ENCODE assay signal across 8 cellular contexts in genomic region chr1:25797939-25798338, GRCh38. TPM values are rescaled to one million over a fixed set of nuclear protein-coding genes. Genes with fewer than 3 reads are reported as not detected.
A peak's percentile ranks its signal among the peaks of the same experiment; 100 is the strongest.
DNase-seq lines count a peak whose midpoint lies in the region; ATAC-seq, FAIRE-seq and TF ChIP-seq lines count a peak whose summit lies in the region.

No MANE protein-coding gene starts in this region.

- H3K27ac Mint-ChIP-seq in activated CD8-positive, alpha-beta T cell treated with anti-CD3 and anti-CD28 coated beads for 36 hours = no peak overlapping the region

- FAIRE-seq in kidney (lab: Jason Lieb, UNC) = no peak

- peaks cover 4% of the 10 kb centered on the region for H3K36me3 Mint-ChIP-seq in activated CD8-positive, alpha-beta T cell treated with anti-CD3 and anti-CD28 coated beads for 36 hours (ENCODE audit: low read depth)

- no peaks in the 10 kb centered on the region for H3K27me3 Mint-ChIP-seq in activated CD8-positive, alpha-beta T cell treated with anti-CD3 and anti-CD28 coated beads for 36 hours

- no peak overlapping the region for H3K4me3 Mint-ChIP-seq in activated CD8-positive, alpha-beta T cell treated with anti-CD3 and anti-CD28 coated beads for 36 hours

- intact Hi-C loops in activated CD8-positive, alpha-beta T cell treated with anti-CD3 and anti-CD28 coated beads for 36 hours (cut with micrococcal nuclease) = loop anchor here (5.0 to 10.0 kb wide), 4 partner anchors 83 to 191 kb away; no protein-coding TSS in a partner anchor
- intact Hi-C loops in kidney (cut with DNase I) = loop anchor here (10.0 kb wide), 1 partner anchor 183 kb away; the partner anchor contains the start of gene MAN1C1

- ATAC-seq in activated CD8-positive, alpha-beta T cell treated with anti-CD3 and anti-CD28 coated beads for 36 hours = no peak
- no peak for ATAC-seq in GM18867 (IDR thresholded peaks at IDR 0.05; ENCODE audit: unreplicated experiment)

- H3K9me3 Mint-ChIP-seq in activated CD8-positive, alpha-beta T cell treated with anti-CD3 and anti-CD28 coated beads for 36 hours = no peaks in the 10 kb centered on the region

- CTCF ChIA-PET in activated CD8-positive, alpha-beta T cell treated with anti-CD3 and anti-CD28 coated beads for 36 hours (lab: Charles Lee) = interaction anchor here (0.7 to 6.1 kb wide), 13 partner anchors 10 to 249 kb away, joined by 3 to 43 read pairs (median 5); no protein-coding TSS in a partner anchor

- no peaks in the 10 kb centered on the region for H3K9me3 ChIP-seq in kidney (ENCODE audit: control insufficient read depth in 1 of 2, low read length in 2 of 2)

- TF ChIP-seq CTCF in AG10803 (conservative IDR thresholded peaks at IDR 0.05; ENCODE audit: low read length) = peak; percentile 49
- TF ChIP-seq CTCF in HFF-Myc (IDR thresholded peaks at IDR 0.05; ENCODE audit: low read depth, low read length, missing control alignments) = peak; percentile 51
- TF ChIP-seq CTCF in activated CD8-positive, alpha-beta T cell treated with anti-CD3 and anti-CD28 coated beads for 36 hours (IDR thresholded peaks at IDR 0.05) = peak; percentile 48
- peak; percentile 13 for TF ChIP-seq CTCF in kidney (IDR thresholded peaks at IDR 0.05; ENCODE audit: borderline replicate concordance, extremely low read depth, insufficient read depth)

- DNase-seq in AG10803 (ENCODE audit: low read depth) (no peak), HFF-Myc (ENCODE audit: extremely low read depth, low read depth) (no peak), kidney (no peak), NK-92 (lab: John Stamatoyannopoulos, UW; ENCODE audit: unreplicated experiment) (no peak), NCI-H2107 treated with DMSO at 0.1 percent for 48 hours (lab: John Stamatoyannopoulos, UW; ENCODE audit: unreplicated experiment) (no peak), occipital lobe (lab: John Stamatoyannopoulos, UW) (no peak)
- peak; percentile 46 for DNase-seq in activated CD8-positive, alpha-beta T cell treated with anti-CD3 and anti-CD28 coated beads for 36 hours

- H3K4me1 ChIP-seq in kidney (ENCODE audit: control insufficient read depth in 1 of 2, insufficient read depth in 1 of 2, low read depth in 1 of 2, low read length in 2 of 2) = peaks cover 14 to 34% of the 10 kb centered on the region in 2 donors

- H3K4me1 Mint-ChIP-seq in activated CD8-positive, alpha-beta T cell treated with anti-CD3 and anti-CD28 coated beads for 36 hours (ENCODE audit: low read depth) = peaks cover 53% of the 10 kb centered on the region

- POLR2A ChIA-PET in activated CD8-positive, alpha-beta T cell treated with anti-CD3 and anti-CD28 coated beads for 36 hours (lab: Charles Lee) = interaction anchor here (2.0 kb wide), 1 partner anchor 121 kb away, joined by 4 read pairs; no protein-coding TSS in a partner anchor

- H3K27ac ChIP-seq in kidney (ENCODE audit: low read depth in 2 of 2, low read length in 2 of 2) = no peak overlapping the region

- no peaks in the 10 kb centered on the region for H3K36me3 ChIP-seq in kidney (ENCODE audit: control insufficient read depth in 1 of 2, insufficient read depth in 2 of 2, low read length in 2 of 2)

- no peak overlapping the region for H3K9ac ChIP-seq in kidney (ENCODE audit: low read length in 2 of 2)

- H3K4me3 ChIP-seq in AG10803 (ENCODE audit: low read length) (no peak overlapping the region), HFF-Myc (replicated peaks; ENCODE audit: low read depth, low read length) (no peak overlapping the region), kidney (ENCODE audit: low read length in 2 of 2) (no peak overlapping the region)

RNA-seq across cellular contexts. Expression of gene SELENON, which starts 2.1 kb away (rescaled TPM):
- 10 to 100 TPM; 15.3 to 17.7 TPM for total RNA-seq in activated CD8-positive, alpha-beta T cell treated with anti-CD3 and anti-CD28 coated beads for 36 hours
- total RNA-seq in kidney = 116 TPM
- polyA plus RNA-seq in kidney (ENCODE audit: insufficient read depth, low read depth, low replicate concordance) = 69.3 TPM
- total RNA-seq in occipital lobe = 10.3 TPM

RNA-seq across cellular contexts. Expression of gene MTFR1L, which starts 21.8 kb away (rescaled TPM):
- total RNA-seq in activated CD8-positive, alpha-beta T cell treated with anti-CD3 and anti-CD28 coated beads for 36 hours = 10 to 100 TPM; 25.6 to 27.4 TPM
- total RNA-seq in kidney = 66.6 TPM
- 108 TPM for polyA plus RNA-seq in kidney (ENCODE audit: insufficient read depth, low read depth, low replicate concordance)
- 32.8 TPM for total RNA-seq in occipital lobe
